In genomic region chr7:76328390-76328789, GRCh38 we compare ENCODE assay signal across 20 cellular contexts. TPM values are rescaled to one million over a fixed set of nuclear protein-coding genes. Genes with fewer than 3 reads are reported as not detected.
DNase-seq lines count a peak whose midpoint lies in the region; ATAC-seq, FAIRE-seq and TF ChIP-seq lines count a peak whose summit lies in the region.
"Had no signal": no experiment of that assay in that cellular context is flagged by ENCODE, and none has a peak within 500 bp of the region (broad histone marks: within the 10 kb centered on the region; RNA-seq: fewer than 3 reads in every experiment).

No MANE protein-coding gene starts in this region.

- H3K27ac ChIP-seq in HCT116 (ENCODE audit: low read depth, low read length) = no peak overlapping the region
- no peak overlapping the region for H3K27ac ChIP-seq in kidney (ENCODE audit: low read depth in 2 of 2, low read length in 2 of 2)
- no peak overlapping the region for H3K27ac ChIP-seq in effector memory CD4-positive, alpha-beta T cell (ENCODE audit: insufficient read depth, low read length, poor library complexity, severe bottlenecking)
- H3K27ac ChIP-seq: epithelial cell of prostate, left lung had no signal

- RAD21 ChIA-PET in HCT116 (lab: Charles Lee; ENCODE audit: low non-redundant PET in 1 of 2, low total read pairs in 2 of 2, uncharacterized antibody in 2 of 2, unreplicated experiment in 2 of 2) = no interaction called here

- intact Hi-C loops in HCT116 (cut with micrococcal nuclease) (no loop called here), sciatic nerve (cut with DNase I) (no loop called here), kidney (cut with DNase I) (no loop called here)

- H3K9ac ChIP-seq in HCT116 (ENCODE audit: low read length) (no peak overlapping the region), kidney (ENCODE audit: low read length in 2 of 2) (no peak overlapping the region)

- peak overlapping the region; percentile 23 to 72 for H3K27ac Mint-ChIP-seq in activated naive CD4-positive, alpha-beta T cell treated with anti-CD3 and anti-CD28 coated beads, Interleukin-2, amount 50 U/mL, for 72 hours
- peak overlapping the region; percentile 18 for H3K27ac Mint-ChIP-seq in chondrocyte (ENCODE audit: unreplicated experiment)

- TF ChIP-seq POLR2A in HCT116 (IDR thresholded peaks at IDR 0.05; ENCODE audit: borderline replicate concordance, extremely low read depth, insufficient read depth, insufficient read length) = no peak

- no peak for ATAC-seq in activated naive CD4-positive, alpha-beta T cell treated with anti-CD3 and anti-CD28 coated beads, Interleukin-2, amount 50 U/mL, for 72 hours
- ATAC-seq in HCT116 = no peak
- ATAC-seq in sciatic nerve = peak; percentile 40
- ATAC-seq in GM21723 (IDR thresholded peaks at IDR 0.05; ENCODE audit: unreplicated experiment) = no peak
- ATAC-seq: left lung had no signal

- CTCF ChIA-PET in HCT116 (lab: Charles Lee) = no interaction called here

- TF ChIP-seq CTCF in HCT116 (IDR thresholded peaks at IDR 0.05 in 2 of 3, conservative IDR thresholded peaks at IDR 0.05 in 1 of 3; ENCODE audit: borderline replicate concordance in 1 of 3, insufficient read depth in 1 of 3, low read depth in 2 of 3, low read length in 2 of 3) (no peak), chondrocyte (IDR thresholded peaks at IDR 0.05) (no peak), kidney (IDR thresholded peaks at IDR 0.05; ENCODE audit: borderline replicate concordance, extremely low read depth, insufficient read depth) (no peak)

- no peaks in the 10 kb centered on the region for H3K9me3 ChIP-seq in HCT116 (ENCODE audit: control insufficient read depth in 1 of 2, insufficient read depth in 1 of 2, low read depth in 1 of 2, low read length in 2 of 2)
- no peaks in the 10 kb centered on the region for H3K9me3 ChIP-seq in kidney (ENCODE audit: control insufficient read depth in 1 of 2, low read length in 2 of 2)
- no peaks in the 10 kb centered on the region for H3K9me3 ChIP-seq in effector memory CD4-positive, alpha-beta T cell (ENCODE audit: control insufficient read depth, low read length)
- H3K9me3 ChIP-seq: left lung, uterus had no signal

- BruUV-seq in HCT116 (replicated peaks; lab: Mats Ljungman, UMichigan) = TSS peak; percentile 31

- FAIRE-seq in kidney (lab: Jason Lieb, UNC) = no peak
- FAIRE-seq: frontal cortex had no signal

- POLR2A ChIA-PET in HCT116 (lab: Charles Lee) = no interaction called here

- H3K36me3 Mint-ChIP-seq in activated naive CD4-positive, alpha-beta T cell treated with anti-CD3 and anti-CD28 coated beads, Interleukin-2, amount 50 U/mL, for 72 hours = peaks cover 15 to 35% of the 10 kb centered on the region in 2 donors
- H3K36me3 Mint-ChIP-seq in chondrocyte (ENCODE audit: low read depth) = peaks cover 36% of the 10 kb centered on the region

- H2AFZ ChIP-seq in HCT116 (ENCODE audit: low read depth, low read length, poor library complexity, severe bottlenecking) = no peak overlapping the region

- H3K4me1 ChIP-seq in HCT116 (ENCODE audit: control insufficient read depth in 1 of 2, insufficient read depth in 2 of 2, low read length in 2 of 2) = no peaks in the 10 kb centered on the region
- peaks cover 7 to 9% of the 10 kb centered on the region in 2 donors for H3K4me1 ChIP-seq in kidney (ENCODE audit: control insufficient read depth in 1 of 2, insufficient read depth in 1 of 2, low read depth in 1 of 2, low read length in 2 of 2)
- no peaks in the 10 kb centered on the region for H3K4me1 ChIP-seq in effector memory CD4-positive, alpha-beta T cell (ENCODE audit: control insufficient read depth, insufficient read depth, low read length, poor library complexity, severe bottlenecking)
- H3K4me1 ChIP-seq: uterus had no signal

- H3K4me3 ChIP-seq in HCT116 (replicated peaks in 1 of 2; ENCODE audit: low read depth in 1 of 2, low read length in 2 of 2) = no peak overlapping the region
- no peak overlapping the region for H3K4me3 ChIP-seq in kidney (ENCODE audit: low read length in 2 of 2)
- H3K4me3 ChIP-seq in effector memory CD4-positive, alpha-beta T cell (ENCODE audit: insufficient read depth, low read depth, low read length, poor library complexity, severe bottlenecking) = no peak overlapping the region
- H3K4me3 ChIP-seq: left lung, uterus had no signal

- H3K4me1 Mint-ChIP-seq in chondrocyte (ENCODE audit: low read depth) = peaks cover 48% of the 10 kb centered on the region

- H3K36me3 ChIP-seq in HCT116 (ENCODE audit: control insufficient read depth in 1 of 2, insufficient read depth in 2 of 2, low read length in 2 of 2) = peaks cover 31 to 45% of the 10 kb centered on the region in 2 experiments
- peaks cover 11 to 19% of the 10 kb centered on the region in 2 donors for H3K36me3 ChIP-seq in kidney (ENCODE audit: control insufficient read depth in 1 of 2, insufficient read depth in 2 of 2, low read length in 2 of 2)
- peaks cover 19% of the 10 kb centered on the region for H3K36me3 ChIP-seq in effector memory CD4-positive, alpha-beta T cell (ENCODE audit: control insufficient read depth, insufficient read depth, low read length)
- H3K36me3 ChIP-seq: uterus had no signal

- H3K4me2 ChIP-seq in HCT116 (ENCODE audit: low read length) = no peak overlapping the region

- peaks cover 98% of the 10 kb centered on the region for H3K79me2 ChIP-seq in HCT116 (ENCODE audit: insufficient read depth, low read length)

- DNase-seq in activated naive CD4-positive, alpha-beta T cell treated with anti-CD3 and anti-CD28 coated beads, Interleukin-2, amount 50 U/mL, for 72 hours (ENCODE audit: low spot score in 2 of 2) = no peak
- DNase-seq in activated naive CD4-positive, alpha-beta T cell treated with Interleukin-2 at 50 U/mL for 16 hours = no peak
- no peak for DNase-seq in HCT116 (ENCODE audit: low read depth, low spot score)
- no peak for DNase-seq in chondrocyte (ENCODE audit: low spot score)
- DNase-seq in sciatic nerve (ENCODE audit: low spot score) = no peak
- DNase-seq in kidney = no peak
- no peak for DNase-seq in effector memory CD4-positive, alpha-beta T cell
- DNase-seq: activated CD8-positive, alpha-beta memory T cell treated with anti-CD3 and anti-CD28 coated beads for 24 hours; anterior cingulate cortex; left lung; NCI-H1048; NCI-H2029 treated with DMSO at 0.1 percent for 48 hours; Right ventricle myocardium superior; stimulated activated CD4-positive, alpha-beta T cell treated with anti-CD3 and anti-CD28 coated beads, Interleukin-2, amount 100 ng/mL, for 48 hours; substantia nigra; uterus had no signal

- H4K20me1 ChIP-seq in HCT116 (ENCODE audit: insufficient read depth) = peaks cover 30% of the 10 kb centered on the region; the same call in 1 of the 2 replicates

- TF ChIP-seq RAD21 in HCT116 (IDR thresholded peaks at IDR 0.05; ENCODE audit: low read depth) = no peak

- H3K9me2 ChIP-seq in HCT116 (ENCODE audit: insufficient read depth) = no peaks in the 10 kb centered on the region

- H3K4me3 Mint-ChIP-seq in chondrocyte (ENCODE audit: unreplicated experiment) = no peak overlapping the region
- H3K4me3 Mint-ChIP-seq: IgD-negative memory B cell had no signal

- H3K27me3 ChIP-seq in HCT116 (ENCODE audit: insufficient read depth, low read length) = no peaks in the 10 kb centered on the region
- no peaks in the 10 kb centered on the region for H3K27me3 ChIP-seq in effector memory CD4-positive, alpha-beta T cell (replicated peaks; ENCODE audit: control insufficient read depth, insufficient read depth, low read length, poor library complexity, severe bottlenecking)
- H3K27me3 ChIP-seq: left lung, uterus had no signal

- no peaks in the 10 kb centered on the region for H3K9me3 Mint-ChIP-seq in activated naive CD4-positive, alpha-beta T cell treated with anti-CD3 and anti-CD28 coated beads, Interleukin-2, amount 50 U/mL, for 72 hours
- H3K9me3 Mint-ChIP-seq in chondrocyte (ENCODE audit: low read depth) = no peaks in the 10 kb centered on the region
- H3K9me3 Mint-ChIP-seq: IgD-negative memory B cell had no signal

- H3K27me3 Mint-ChIP-seq in chondrocyte (ENCODE audit: low read depth) = no peaks in the 10 kb centered on the region
- H3K27me3 Mint-ChIP-seq: IgD-negative memory B cell had no signal

TF ChIP-seq in HCT116, 20 proteins besides CTCF, POLR2A, EP300 and RAD21 (continues in another document):
- TF ChIP-seq EGR1 (IDR thresholded peaks at IDR 0.05; ENCODE audit: low read depth) (no peak), MAX (IDR thresholded peaks at IDR 0.05) (no peak)

RNA-seq across cellular contexts. Expression of gene HSPB1, which starts 25.9 kb away (rescaled TPM):
- total RNA-seq in activated naive CD4-positive, alpha-beta T cell treated with anti-CD3 and anti-CD28 coated beads, Interleukin-2, amount 50 U/mL, for 72 hours = 10 to 100 TPM; 42.5 to 78.1 TPM
- total RNA-seq in HCT116 (2021; ENCODE audit: unreplicated experiment) (524 TPM), chondrocyte (1,313 to 1,335 TPM (median 1,322 TPM) in 3 replicates), sciatic nerve (415 TPM), kidney (1,012 TPM)
- polyA plus RNA-seq in HCT116 (2012) = 568 and 601 TPM in 2 replicates
- 1,561 TPM for polyA plus RNA-seq in kidney (ENCODE audit: insufficient read depth, low read depth, low replicate concordance)

RNA-seq across cellular contexts. Expression of gene YWHAG, which starts 30.4 kb away (rescaled TPM):
- total RNA-seq in activated naive CD4-positive, alpha-beta T cell treated with anti-CD3 and anti-CD28 coated beads, Interleukin-2, amount 50 U/mL, for 72 hours = 100 to 1,000 TPM; 103 to 143 TPM
- total RNA-seq in HCT116 (2021; ENCODE audit: unreplicated experiment) (170 TPM), chondrocyte (195 to 208 TPM (median 205 TPM) in 3 replicates), sciatic nerve (94.7 TPM), kidney (94.2 TPM)
- polyA plus RNA-seq in HCT116 (2012) = 81.0 and 84.8 TPM in 2 replicates
- 45.4 TPM for polyA plus RNA-seq in kidney (ENCODE audit: insufficient read depth, low read depth, low replicate concordance)
